In genomic region chr2:55459278-55459677, GRCh38 we compare ENCODE assay signal across 9 cellular contexts.
"Had no signal": no experiment of that assay in that cellular context is flagged by ENCODE, and none has a peak within 500 bp of the region (broad histone marks: within the 10 kb centered on the region; RNA-seq: fewer than 3 reads in every experiment).

No MANE protein-coding gene starts in this region.

- H3K27ac ChIP-seq: GM23248, HL-60 had no signal

- H2AFZ ChIP-seq: GM23248 had no signal

- DNase-seq: GM23248, H9, HCEC 1CT, KG1 had no signal

- H3K4me3 ChIP-seq: GM23248 had no signal

- H3K4me3 Mint-ChIP-seq: H9 had no signal

- FAIRE-seq: H1, H54, HepG2 had no signal

- H3K4me1 Mint-ChIP-seq: H9, IgD-negative memory B cell had no signal

- H3K36me3 Mint-ChIP-seq: IgD-negative memory B cell had no signal

- ATAC-seq: HepG2 had no signal
